Comparison of ENCODE assay signal across 10 cellular contexts in the genomic region with DNA sequence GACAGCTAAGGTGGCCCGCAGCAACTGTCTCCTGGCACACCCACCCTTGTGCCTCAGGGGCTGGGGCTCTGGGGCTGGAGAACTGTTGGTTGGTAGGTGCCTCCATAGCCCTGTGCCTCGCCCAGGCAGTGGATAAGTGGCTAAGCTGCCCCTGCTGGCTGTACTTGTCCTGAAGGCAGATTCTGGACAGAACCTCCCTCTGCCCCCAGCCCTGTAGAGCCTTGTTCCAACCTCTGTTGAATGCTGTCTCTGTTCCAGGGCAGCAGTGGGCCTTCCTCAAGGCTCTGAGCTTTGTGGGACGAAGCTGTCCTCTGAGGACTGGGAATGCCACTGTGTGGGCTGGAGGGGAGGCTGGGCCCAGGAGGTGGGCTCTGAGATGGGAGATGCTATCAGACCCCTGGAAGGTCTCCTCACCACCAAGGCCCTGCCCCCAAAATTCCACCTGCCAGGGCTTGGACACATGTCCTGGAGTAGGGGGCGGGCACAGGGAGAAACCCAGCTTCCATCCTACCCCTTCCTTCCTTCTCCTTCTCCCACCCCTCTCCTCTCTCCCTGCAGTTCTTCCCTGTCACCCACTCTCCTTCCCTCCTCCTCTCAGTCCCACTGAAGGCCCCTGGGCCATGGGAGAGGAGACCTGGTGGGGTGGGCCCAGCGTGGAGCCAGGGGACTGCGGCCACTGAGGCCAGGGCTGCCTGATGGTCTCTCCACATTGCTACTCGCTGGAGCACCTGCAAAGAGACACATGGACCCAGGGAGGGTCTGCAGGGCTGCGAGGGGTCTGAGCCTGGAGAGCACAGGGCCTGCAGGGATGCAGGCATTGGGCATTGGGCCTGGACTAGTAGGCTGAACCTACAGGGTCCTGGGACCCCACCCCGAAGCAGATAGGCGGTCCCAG. TPM values are rescaled to one million over a fixed set of nuclear protein-coding genes. Genes with fewer than 3 reads are reported as not detected.
A peak's percentile ranks its signal among the peaks of the same experiment; 100 is the strongest.
DNase-seq lines count a peak whose midpoint lies in the region; ATAC-seq and TF ChIP-seq lines count a peak whose summit lies in the region.
"Had no signal": no experiment of that assay in that cellular context is flagged by ENCODE, and none has a peak within 500 bp of the region (broad histone marks: within the 10 kb centered on the region; RNA-seq: fewer than 3 reads in every experiment).

No MANE protein-coding gene starts in this region.

- peak; percentile 25 to 29 for ATAC-seq in activated T-cell treated with anti-CD3 and anti-CD28 coated beads, Interleukin-2, amount 50 U/mL, for 4 hours
- peak; percentile 43 for ATAC-seq in activated CD8-positive, alpha-beta T cell treated with anti-CD3 and anti-CD28 coated beads, Interleukin-2, amount 10 ng/mL, durations not matched to agents 7 days and 5 days
- ATAC-seq in lung (ENCODE audit: insufficient read depth, low FRiP score): no peak

- H3K4me1 ChIP-seq in lung (ENCODE audit: control insufficient read depth in 2 of 2, insufficient read depth in 2 of 2, low read length in 2 of 2) (peaks cover 3 to 11% of the 10 kb centered on the region in 2 donors), vagina (peaks cover 31% of the 10 kb centered on the region)

- 86 to 87% methylated on average over 10 of the region's 10 CpGs for WGBS in lung, 2 donors

- peak overlapping the region; percentile 82 for H3K27ac Mint-ChIP-seq in activated CD8-positive, alpha-beta T cell treated with anti-CD3 and anti-CD28 coated beads, Interleukin-2, amount 10 ng/mL, durations not matched to agents 7 days and 5 days

- no peaks in the 10 kb centered on the region for H3K36me3 ChIP-seq in lung (ENCODE audit: control insufficient read depth in 2 of 2, insufficient read depth in 2 of 2, low read length in 2 of 2)
- H3K36me3 ChIP-seq in vagina: no peaks in the 10 kb centered on the region

- H3K27ac ChIP-seq in lung (ENCODE audit: low read depth in 1 of 2, low read length in 1 of 2) (peak overlapping the region; percentile 46 to 61), vagina (peak overlapping the region; percentile 90)

- POLR2A ChIA-PET in activated CD8-positive, alpha-beta T cell treated with anti-CD3 and anti-CD28 coated beads, Interleukin-2, amount 10 ng/mL, durations not matched to agents 7 days and 5 days (lab: Charles Lee): interaction anchor here (0.6 to 2.5 kb wide), 3 partner anchors 8 to 97 kb away, joined by 3 to 10 read pairs (median 5); no protein-coding TSS in a partner anchor

- H3K36me3 Mint-ChIP-seq in activated T-cell treated with anti-CD3 and anti-CD28 coated beads, Interleukin-2, amount 50 U/mL, for 4 hours (ENCODE audit: insufficient read depth): no peaks in the 10 kb centered on the region
- peaks cover 7% of the 10 kb centered on the region for H3K36me3 Mint-ChIP-seq in activated CD8-positive, alpha-beta T cell treated with anti-CD3 and anti-CD28 coated beads, Interleukin-2, amount 10 ng/mL, durations not matched to agents 7 days and 5 days (ENCODE audit: low read depth)

- no peak for DNase-seq in activated T-cell treated with anti-CD3 and anti-CD28 coated beads, Interleukin-2, amount 50 U/mL, for 4 hours
- no peak for DNase-seq in activated T-cell treated with anti-CD3 and anti-CD28 coated beads, Interleukin-2, amount 50 U/mL, for 1 hour
- DNase-seq in activated CD8-positive, alpha-beta T cell treated with anti-CD3 and anti-CD28 coated beads, Interleukin-2, amount 10 ng/mL, durations not matched to agents 7 days and 5 days: no peak
- DNase-seq in lung (ENCODE audit: low spot score) (no peak), vagina (ENCODE audit: extremely low spot score in 2 of 2) (no peak), putamen (ENCODE audit: low spot score) (no peak), GF-D8 (lab: John Stamatoyannopoulos, UW) (no peak), NCI-H524 treated with DMSO at 0.1 percent for 48 hours (lab: John Stamatoyannopoulos, UW) (no peak)
- DNase-seq: COR-L47 had no signal

- peaks cover 11% of the 10 kb centered on the region for H3K27me3 Mint-ChIP-seq in activated T-cell treated with anti-CD3 and anti-CD28 coated beads, Interleukin-2, amount 50 U/mL, for 4 hours (ENCODE audit: low read depth)
- H3K27me3 Mint-ChIP-seq in activated CD8-positive, alpha-beta T cell treated with anti-CD3 and anti-CD28 coated beads, Interleukin-2, amount 10 ng/mL, durations not matched to agents 7 days and 5 days (ENCODE audit: low read depth): peaks cover 17% of the 10 kb centered on the region

- TF ChIP-seq CTCF in lung (IDR thresholded peaks at IDR 0.05; ENCODE audit: control extremely low read depth, extremely low read depth) (no peak), vagina (IDR thresholded peaks at IDR 0.05) (no peak)

- CTCF ChIA-PET in activated CD8-positive, alpha-beta T cell treated with anti-CD3 and anti-CD28 coated beads, Interleukin-2, amount 10 ng/mL, durations not matched to agents 7 days and 5 days (lab: Charles Lee): interaction anchor here (0.7 to 2.2 kb wide), 5 partner anchors 8 to 711 kb away, joined by 3 to 17 read pairs (median 3); partner anchors contain the start of genes PASK and RTP5

- no peaks in the 10 kb centered on the region for H3K9me3 Mint-ChIP-seq in activated T-cell treated with anti-CD3 and anti-CD28 coated beads, Interleukin-2, amount 50 U/mL, for 4 hours
- no peaks in the 10 kb centered on the region for H3K9me3 Mint-ChIP-seq in activated CD8-positive, alpha-beta T cell treated with anti-CD3 and anti-CD28 coated beads, Interleukin-2, amount 10 ng/mL, durations not matched to agents 7 days and 5 days (ENCODE audit: insufficient read depth)

- H3K4me3 Mint-ChIP-seq in activated T-cell treated with anti-CD3 and anti-CD28 coated beads, Interleukin-2, amount 50 U/mL, for 4 hours: peak overlapping the region; percentile 87
- peak overlapping the region; percentile 58 for H3K4me3 Mint-ChIP-seq in activated CD8-positive, alpha-beta T cell treated with anti-CD3 and anti-CD28 coated beads, Interleukin-2, amount 10 ng/mL, durations not matched to agents 7 days and 5 days

- H3K9me3 ChIP-seq in lung (ENCODE audit: control insufficient read depth in 2 of 2, insufficient read depth in 1 of 2, low read length in 1 of 2) (peaks cover 0 to 10% of the 10 kb centered on the region in 2 donors), vagina (no peaks in the 10 kb centered on the region)

- TF ChIP-seq POLR2A in vagina (IDR thresholded peaks at IDR 0.05): no peak

- no peaks in the 10 kb centered on the region for H3K27me3 ChIP-seq in lung (ENCODE audit: control insufficient read depth, insufficient read depth)
- H3K27me3 ChIP-seq in vagina: no peaks in the 10 kb centered on the region

- peaks cover 66% of the 10 kb centered on the region for H3K4me1 Mint-ChIP-seq in activated T-cell treated with anti-CD3 and anti-CD28 coated beads, Interleukin-2, amount 50 U/mL, for 4 hours (ENCODE audit: low read depth)
- H3K4me1 Mint-ChIP-seq in activated CD8-positive, alpha-beta T cell treated with anti-CD3 and anti-CD28 coated beads, Interleukin-2, amount 10 ng/mL, durations not matched to agents 7 days and 5 days (ENCODE audit: low read depth): peaks cover 57% of the 10 kb centered on the region

- intact Hi-C loops in vagina (cut with DNase I): no loop called here

- H3K4me3 ChIP-seq in lung: no peak overlapping the region
- peak overlapping the region; percentile 27 to 34 for H3K4me3 ChIP-seq in vagina

RNA-seq across cellular contexts. Expression of gene PDCD1, which starts 1.7 kb away (rescaled TPM):
- 100 to 1,000 TPM in 1 of 3 donors, 10 to 100 TPM in 2; 60.5 to 102 (median 77.3) TPM for total RNA-seq in activated T-cell treated with anti-CD3 and anti-CD28 coated beads, Interleukin-2, amount 50 U/mL, for 4 hours
- total RNA-seq in activated CD8-positive, alpha-beta T cell treated with anti-CD3 and anti-CD28 coated beads, Interleukin-2, amount 10 ng/mL, durations not matched to agents 7 days and 5 days: 1 to 10 TPM; 2.4 to 2.5 TPM
- total RNA-seq in lung (under 1 TPM; 0.83 to 0.97 TPM), vagina (3.9 TPM)
- under 1 TPM; 0.59 to 0.80 TPM for polyA plus RNA-seq in lung
- total RNA-seq: HT1080 had no signal

RNA-seq across cellular contexts. Expression of gene RTP5, which starts 9.1 kb away (rescaled TPM):
- total RNA-seq in activated T-cell treated with anti-CD3 and anti-CD28 coated beads, Interleukin-2, amount 50 U/mL, for 4 hours: under 1 TPM; 0.13 to 0.14 (median 0.13) TPM
- not detected for total RNA-seq in activated CD8-positive, alpha-beta T cell treated with anti-CD3 and anti-CD28 coated beads, Interleukin-2, amount 10 ng/mL, durations not matched to agents 7 days and 5 days
- total RNA-seq in lung (under 1 TPM in 1 of 2 donors, not detected in 1; 0.09 TPM), vagina (not detected)
- under 1 TPM; 0.08 to 0.13 TPM for polyA plus RNA-seq in lung
- total RNA-seq: HT1080 had no signal

RNA-seq across cellular contexts. Expression of gene NEU4, which starts 51.4 kb away (rescaled TPM):
- total RNA-seq in activated T-cell treated with anti-CD3 and anti-CD28 coated beads, Interleukin-2, amount 50 U/mL, for 4 hours: under 1 TPM in 1 of 3 donors, not detected in 2; 0.65 TPM
- total RNA-seq in activated CD8-positive, alpha-beta T cell treated with anti-CD3 and anti-CD28 coated beads, Interleukin-2, amount 10 ng/mL, durations not matched to agents 7 days and 5 days: under 1 TPM; 0.31 to 0.45 TPM
- under 1 TPM; 0.26 to 0.43 TPM for total RNA-seq in lung
- under 1 TPM; 0.27 to 0.59 TPM for polyA plus RNA-seq in lung
- not detected for total RNA-seq in vagina
- total RNA-seq: HT1080 had no signal

Comparison
In these comparisons a context has a peak if more than half of its experiments do, and no peak if none do; other contexts are left out.
1. RNA of gene PDCD1, which starts 1.7 kb away (total RNA-seq): 60.5 to 102 TPM in activated T-cell treated with anti-CD3 and anti-CD28 coated beads, Interleukin-2, amount 50 U/mL, for 4 hours; 3.9 TPM in vagina (single experiment), 2.4 to 2.5 TPM in activated CD8-positive, alpha-beta T cell treated with anti-CD3 and anti-CD28 coated beads, Interleukin-2, amount 10 ng/mL, durations not matched to agents 7 days and 5 days and 0.83 to 0.97 TPM in lung; every median in the first group is over 10 times any median in the second.